ENCODE assay signal across 20 cellular contexts in the genomic region with DNA sequence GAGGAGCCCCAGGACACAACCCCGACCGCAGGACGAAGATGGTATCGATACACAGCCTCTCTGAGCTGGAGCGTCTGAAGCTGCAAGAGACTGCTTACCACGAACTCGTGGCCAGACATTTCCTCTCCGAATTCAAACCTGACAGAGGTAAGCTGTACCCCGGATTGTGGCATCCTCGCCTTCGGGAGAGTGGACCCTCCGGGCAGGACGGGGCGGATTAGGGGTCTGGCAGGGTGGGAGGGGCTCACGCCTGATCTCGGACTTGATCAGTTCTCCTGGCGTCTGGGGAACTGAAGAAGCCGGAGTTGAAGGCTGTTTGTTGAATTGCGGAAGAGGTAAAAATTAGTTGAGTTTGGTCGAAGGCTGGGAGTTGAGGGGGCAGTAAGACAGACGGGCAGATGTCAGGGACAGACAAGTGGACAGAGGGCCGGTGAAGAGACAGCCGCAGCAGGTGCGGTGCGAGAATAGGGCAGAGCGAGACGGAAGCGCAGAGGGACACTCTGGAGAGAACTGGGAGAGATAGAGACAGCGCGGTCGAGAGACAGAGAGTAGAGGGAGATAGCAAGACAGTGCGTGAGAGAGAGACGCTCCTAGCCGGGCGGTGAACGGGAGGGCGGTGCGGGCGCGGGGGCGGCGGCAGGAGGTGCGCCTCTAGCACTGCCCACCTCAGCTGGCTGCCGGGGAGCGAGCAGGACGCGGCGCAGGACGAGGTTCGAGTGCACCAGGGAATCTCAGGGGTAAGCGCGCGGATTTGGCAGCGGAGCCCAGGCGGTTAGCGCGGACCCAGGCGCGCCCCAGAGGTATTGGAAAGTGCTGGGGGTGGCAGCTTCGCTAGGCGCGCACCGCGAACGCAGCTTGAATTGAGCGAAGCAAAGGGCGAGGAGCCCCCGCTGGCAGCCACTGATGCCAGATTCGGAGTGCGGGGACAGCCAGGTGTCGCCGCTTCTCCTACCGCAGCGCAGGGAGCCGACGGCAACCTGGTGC.
DNase-seq lines count a peak whose midpoint lies in the region; ATAC-seq lines count a peak whose summit lies in the region.
"Had no signal": no experiment of that assay in that cellular context is flagged by ENCODE, and none has a peak within 500 bp of the region (broad histone marks: within the 10 kb centered on the region; RNA-seq: fewer than 3 reads in every experiment).

No MANE protein-coding gene starts in this region.

- peaks cover 3 to 5% of the 10 kb centered on the region in 2 donors for H3K36me3 Mint-ChIP-seq in stimulated activated naive B cell treated with anti-CD40 and anti-IgM and Interleukin-4, amounts not matched to agents 10 μg/mL and 1 μg/mL and 100 μg/mL, for 72 hours
- H3K36me3 Mint-ChIP-seq: stimulated activated effector memory CD8-positive, alpha-beta T cell treated with anti-CD3 and anti-CD28 coated beads, Interleukin-12 subunit alpha, Interleukin-12 subunit beta, amount 100 ng/mL, for 72 hours had no signal

- H3K4me1 Mint-ChIP-seq in stimulated activated naive B cell treated with anti-CD40 and anti-IgM and Interleukin-4, amounts not matched to agents 10 μg/mL and 1 μg/mL and 100 μg/mL, for 72 hours = peaks cover 0 to 7% of the 10 kb centered on the region in 2 donors
- H3K4me1 Mint-ChIP-seq: central memory CD8-positive, alpha-beta T cell; stimulated activated effector memory CD8-positive, alpha-beta T cell treated with anti-CD3 and anti-CD28 coated beads, Interleukin-12 subunit alpha, Interleukin-12 subunit beta, amount 100 ng/mL, for 72 hours had no signal

- peaks cover 79% of the 10 kb centered on the region for H3K27me3 ChIP-seq in NT2/D1 (ENCODE audit: insufficient read depth, insufficient read length)
- H3K27me3 ChIP-seq in iPS-20b (ENCODE audit: insufficient read depth, low read length) = peaks cover 90% of the 10 kb centered on the region

- H3K9me3 ChIP-seq in NT2/D1 (ENCODE audit: insufficient read depth, low read length) = no peaks in the 10 kb centered on the region
- H3K9me3 ChIP-seq in iPS-20b (ENCODE audit: insufficient read depth, low read depth, low read length) = no peaks in the 10 kb centered on the region
- H3K9me3 ChIP-seq: adrenal gland, left ventricle myocardium inferior, transverse colon had no signal

- no peak for ATAC-seq in stimulated activated naive B cell treated with anti-CD40 and anti-IgM and Interleukin-4, amounts not matched to agents 10 μg/mL and 1 μg/mL and 100 μg/mL, for 72 hours (replicated peaks)
- ATAC-seq in GM21529 (IDR thresholded peaks at IDR 0.05; ENCODE audit: unreplicated experiment) (no peak), GM19463 (IDR thresholded peaks at IDR 0.05; ENCODE audit: unreplicated experiment) (no peak)
- ATAC-seq: activated CD8-positive, alpha-beta T cell treated with anti-CD3 and anti-CD28 coated beads for 36 hours; effector memory CD8-positive, alpha-beta T cell; HepG2; stimulated activated effector memory CD8-positive, alpha-beta T cell treated with anti-CD3 and anti-CD28 coated beads, Interleukin-12 subunit alpha, Interleukin-12 subunit beta, amount 100 ng/mL, for 72 hours had no signal

- DNase-seq in NCI-H510A treated with DMSO at 0.1 percent for 48 hours (lab: John Stamatoyannopoulos, UW) (peak; percentile 4), NCI-H510A (lab: John Stamatoyannopoulos, UW) (no peak), NT2/D1 (ENCODE audit: low read depth, low spot score) (no peak)
- no peak for DNase-seq in stimulated activated naive B cell treated with anti-CD40 and anti-IgM and Interleukin-4, amounts not matched to agents 10 μg/mL and 1 μg/mL and 100 μg/mL, for 72 hours
- DNase-seq in activated CD8-positive, alpha-beta memory T cell treated with anti-CD3 and anti-CD28 coated beads for 24 hours = no peak
- DNase-seq: activated CD8-positive, alpha-beta T cell treated with anti-CD3 and anti-CD28 coated beads for 36 hours; adrenal gland; CD4-positive, alpha-beta T cell; effector memory CD8-positive, alpha-beta T cell; EL; GOT3; left ventricle myocardium inferior; NCI-H1930; transverse colon had no signal

- peak overlapping the region; percentile 10 for H3K27ac Mint-ChIP-seq in stimulated activated naive B cell treated with anti-CD40 and anti-IgM and Interleukin-4, amounts not matched to agents 10 μg/mL and 1 μg/mL and 100 μg/mL, for 72 hours
- H3K27ac Mint-ChIP-seq: activated CD8-positive, alpha-beta T cell treated with anti-CD3 and anti-CD28 coated beads for 36 hours; CD4-positive, alpha-beta T cell; effector memory CD8-positive, alpha-beta T cell; stimulated activated effector memory CD8-positive, alpha-beta T cell treated with anti-CD3 and anti-CD28 coated beads, Interleukin-12 subunit alpha, Interleukin-12 subunit beta, amount 100 ng/mL, for 72 hours had no signal

- peaks cover 0 to 5% of the 10 kb centered on the region in 2 donors for H3K9me3 Mint-ChIP-seq in stimulated activated naive B cell treated with anti-CD40 and anti-IgM and Interleukin-4, amounts not matched to agents 10 μg/mL and 1 μg/mL and 100 μg/mL, for 72 hours
- H3K9me3 Mint-ChIP-seq: activated CD8-positive, alpha-beta T cell treated with anti-CD3 and anti-CD28 coated beads for 36 hours; CD4-positive, alpha-beta T cell; effector memory CD8-positive, alpha-beta T cell had no signal

- peak overlapping the region; percentile 30 for H3K4me3 ChIP-seq in NT2/D1 (ENCODE audit: insufficient read length, low read depth)
- peak overlapping the region; percentile 65 for H3K4me3 ChIP-seq in iPS-20b (ENCODE audit: low read length)
- H3K4me3 ChIP-seq: adrenal gland, left ventricle myocardium inferior, transverse colon had no signal

- H3K27me3 Mint-ChIP-seq in stimulated activated naive B cell treated with anti-CD40 and anti-IgM and Interleukin-4, amounts not matched to agents 10 μg/mL and 1 μg/mL and 100 μg/mL, for 72 hours = peaks cover 50 to 53% of the 10 kb centered on the region in 2 donors

- peak overlapping the region; percentile 2 to 28 for H3K4me3 Mint-ChIP-seq in stimulated activated naive B cell treated with anti-CD40 and anti-IgM and Interleukin-4, amounts not matched to agents 10 μg/mL and 1 μg/mL and 100 μg/mL, for 72 hours
- H3K4me3 Mint-ChIP-seq: activated CD8-positive, alpha-beta T cell treated with anti-CD3 and anti-CD28 coated beads for 36 hours; CD4-positive, alpha-beta T cell; central memory CD8-positive, alpha-beta T cell; effector memory CD8-positive, alpha-beta T cell; stimulated activated effector memory CD8-positive, alpha-beta T cell treated with anti-CD3 and anti-CD28 coated beads, Interleukin-12 subunit alpha, Interleukin-12 subunit beta, amount 100 ng/mL, for 72 hours had no signal

- H3K36me3 ChIP-seq in NT2/D1 (ENCODE audit: insufficient read depth, insufficient read length, low read length) (no peaks in the 10 kb centered on the region), iPS-20b (ENCODE audit: insufficient read depth, low read depth, low read length) (no peaks in the 10 kb centered on the region)
- H3K36me3 ChIP-seq: adrenal gland, left ventricle myocardium inferior, transverse colon had no signal

- H3K9ac ChIP-seq in NT2/D1 (ENCODE audit: insufficient read length, low read depth) (no peak overlapping the region), iPS-20b (ENCODE audit: low read depth, low read length) (no peak overlapping the region)

- no peak overlapping the region for H3K27ac ChIP-seq in iPS-20b (ENCODE audit: low read length)
- H3K27ac ChIP-seq: left ventricle myocardium inferior, transverse colon had no signal

- H3K4me1 ChIP-seq in NT2/D1 (ENCODE audit: insufficient read depth, insufficient read length) (peaks cover 3% of the 10 kb centered on the region), iPS-20b (ENCODE audit: insufficient read depth, low read length) (no peaks in the 10 kb centered on the region; the same call in 1 of the 2 replicates)
- H3K4me1 ChIP-seq: adrenal gland, left ventricle myocardium inferior, transverse colon had no signal
